ENCODE assay signal across 23 cellular contexts in the genomic region with DNA sequence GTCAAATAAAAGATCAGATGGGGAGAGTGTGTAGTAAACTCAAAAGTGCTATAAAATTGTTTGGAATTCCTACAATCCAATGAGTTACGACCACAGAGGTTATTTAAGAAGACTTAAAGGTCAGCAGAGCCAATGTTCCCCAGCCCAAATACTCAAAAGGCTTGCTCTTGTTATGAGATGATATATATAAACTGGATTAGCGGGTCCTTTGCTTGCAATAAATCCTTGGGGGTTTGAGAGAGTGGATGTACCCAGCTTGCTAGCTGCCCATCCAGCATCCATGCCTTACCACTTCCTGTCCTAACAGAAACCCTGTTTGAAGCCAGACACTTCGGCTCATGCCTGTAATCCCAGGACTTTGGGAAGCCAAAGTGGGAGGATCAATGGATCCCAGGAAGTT. TPM values are rescaled to one million over a fixed set of nuclear protein-coding genes. Genes with fewer than 3 reads are reported as not detected.
DNase-seq lines count a peak whose midpoint lies in the region; ATAC-seq, FAIRE-seq and TF ChIP-seq lines count a peak whose summit lies in the region.
"Had no signal": no experiment of that assay in that cellular context is flagged by ENCODE, and none has a peak within 500 bp of the region (broad histone marks: within the 10 kb centered on the region; RNA-seq: fewer than 3 reads in every experiment).

No MANE protein-coding gene starts in this region.

- H3K4me2 ChIP-seq in K562 (ENCODE audit: insufficient read depth, low read length), result no peak overlapping the region

- 64% methylated on average over 3 of the region's 3 CpGs for WGBS in K562 (ENCODE audit: insufficient coverage, low coverage, missing lambda C conversion rate)

- no TSS peak for BruUV-seq in K562 (replicated peaks; lab: Mats Ljungman, UMichigan)

- no peak overlapping the region for H3K9ac ChIP-seq in K562 (ENCODE audit: insufficient read depth in 1 of 2, low read depth in 2 of 2, low read length in 2 of 2)

- no peak overlapping the region for H3K4me3 Mint-ChIP-seq in nephron progenitor cell
- H3K4me3 Mint-ChIP-seq: CD4-positive, CD25-positive, alpha-beta regulatory T cell had no signal

- in situ Hi-C loops in K562 (cut with MboI), result no loop called here

- no peak for TF ChIP-seq EP300 in K562 (IDR thresholded peaks at IDR 0.05; ENCODE audit: low read length)

- intact Hi-C loops in K562 (cut with micrococcal nuclease), result no loop called here

- H3K9me3 Mint-ChIP-seq in nephron progenitor cell, result peaks cover 21% of the 10 kb centered on the region

- CTCF ChIA-PET in K562 (lab: Yijun Ruan, JAX; ENCODE audit: low intra/inter-chr PET ratio), result no interaction called here

- H4K20me1 ChIP-seq in K562 (replicated peaks; ENCODE audit: control insufficient read depth, insufficient read depth, low read length), result no peaks in the 10 kb centered on the region

- H3K4me1 Mint-ChIP-seq in nephron progenitor cell, result peaks cover 35% of the 10 kb centered on the region
- H3K4me1 Mint-ChIP-seq: CD4-positive, CD25-positive, alpha-beta regulatory T cell had no signal

- POLR2A ChIA-PET in K562 (lab: Yijun Ruan, JAX), result no interaction called here

- peak overlapping the region; percentile 95 for H3K27ac Mint-ChIP-seq in nephron progenitor cell
- H3K27ac Mint-ChIP-seq: CD4-positive, CD25-positive, alpha-beta regulatory T cell had no signal

- TF ChIP-seq RAD21 in K562 (CRISPR knock-in tag; conservative IDR thresholded peaks at IDR 0.05 in 1 of 2, IDR thresholded peaks at IDR 0.05 in 1 of 2), result no peak

- no peaks in the 10 kb centered on the region for H3K27me3 ChIP-seq in K562 (ENCODE audit: control insufficient read depth in 2 of 2, insufficient read depth in 2 of 2, low read length in 2 of 2)
- H3K27me3 ChIP-seq: BE2C had no signal

- DNase-seq in EH (ENCODE audit: low read depth) (peak; percentile 70), K562 (ENCODE audit: extremely low read depth in 1 of 4, low spot score in 3 of 4) (no peak), nephron progenitor cell (no peak), coronary artery (ENCODE audit: low spot score) (no peak), GM10266 (ENCODE audit: extremely low spot score) (no peak), OCI-M2 (lab: John Stamatoyannopoulos, UW; ENCODE audit: unreplicated experiment) (no peak), HCEC 1CT (no peak)
- DNase-seq: BE2C; CD4-positive, CD25-positive, alpha-beta regulatory T cell; DMS53; GF-D8; Kasumi-1; MV-4-11; NCI-H1105 treated with DMSO at 0.1 percent for 48 hours; NCI-H2029 treated with DMSO at 0.1 percent for 48 hours; NCI-H446 treated with DMSO at 0.1 percent for 48 hours; NCI-H526; SHP77 treated with DMSO at 0.1 percent for 48 hours; T-helper 1 cell had no signal

- TF ChIP-seq CTCF in K562 (IDR thresholded peaks at IDR 0.05 in 2 of 3, conservative IDR thresholded peaks at IDR 0.05 in 1 of 3; ENCODE audit: insufficient read depth in 2 of 3, low read depth in 1 of 3, low read length in 3 of 3) (no peak), nephron progenitor cell (IDR thresholded peaks at IDR 0.05) (no peak), coronary artery (IDR thresholded peaks at IDR 0.05) (no peak), GM10266 (IDR thresholded peaks at IDR 0.05; ENCODE audit: control insufficient read depth, insufficient read depth, low read depth, missing control alignments) (no peak)

- no peaks in the 10 kb centered on the region for H3K9me1 ChIP-seq in K562 (ENCODE audit: control insufficient read depth, insufficient read depth, low read length)

- no peak for FAIRE-seq in K562 (lab: Jason Lieb, UNC)
- FAIRE-seq: D721Med, GM12892 had no signal

- H3K27ac ChIP-seq in K562 (ENCODE audit: extremely low read depth, low read depth, low read length), result no peak overlapping the region
- no peak overlapping the region for H3K27ac ChIP-seq in coronary artery
- H3K27ac ChIP-seq: HL-60 had no signal

- H2AFZ ChIP-seq in K562 (ENCODE audit: low read depth, low read length), result peak overlapping the region; percentile 42; the same call in 1 of the 2 replicates

- no peak for ATAC-seq in K562
- ATAC-seq: Panc1 had no signal

- no peaks in the 10 kb centered on the region for H3K36me3 ChIP-seq in K562 (ENCODE audit: control insufficient read depth, insufficient read depth, low read length)
- H3K36me3 ChIP-seq: BE2C had no signal

- H3K36me3 Mint-ChIP-seq in nephron progenitor cell (ENCODE audit: low read depth), result no peaks in the 10 kb centered on the region
- H3K36me3 Mint-ChIP-seq: CD4-positive, CD25-positive, alpha-beta regulatory T cell had no signal

- no peak overlapping the region for H3K4me3 ChIP-seq in K562
- H3K4me3 ChIP-seq in coronary artery, result no peak overlapping the region

- H3K27me3 Mint-ChIP-seq in nephron progenitor cell (ENCODE audit: low read depth, poor library complexity), result peaks cover 5% of the 10 kb centered on the region

- no peak for TF ChIP-seq POLR2A in K562 (conservative IDR thresholded peaks at IDR 0.05)

- H3K79me2 ChIP-seq in K562 (ENCODE audit: control insufficient read depth, insufficient read depth, low read length), result no peaks in the 10 kb centered on the region

- H3K9me3 ChIP-seq in K562 (replicated peaks; ENCODE audit: control insufficient read depth, insufficient read depth, low read depth, low read length), result no peaks in the 10 kb centered on the region; the same call in 1 of the 2 replicates
- H3K9me3 ChIP-seq: BE2C had no signal

- peaks cover 4 to 7% of the 10 kb centered on the region in 2 experiments; a peak in 2 of 5 replicates for H3K4me1 ChIP-seq in K562 (replicated peaks in 1 of 2; ENCODE audit: control insufficient read depth in 2 of 2, insufficient read depth in 2 of 2, low read length in 2 of 2)
- H3K4me1 ChIP-seq: BE2C had no signal

TF ChIP-seq in K562, 482 proteins besides CTCF, POLR2A, EP300 and RAD21 (continues in another document):
- TF ChIP-seq ZNF3 (CRISPR knock-in tag; IDR thresholded peaks at IDR 0.05) (no peak), MLLT1 (IDR thresholded peaks at IDR 0.05) (no peak), RFX1 (IDR thresholded peaks at IDR 0.05) (no peak), POU5F1 (IDR thresholded peaks at IDR 0.05; ENCODE audit: borderline replicate concordance, low read depth, low read length, partially characterized antibody) (no peak), PHF8 (IDR thresholded peaks at IDR 0.05; ENCODE audit: borderline replicate concordance, low read length) (no peak), MAX (CRISPR knock-in tag; IDR thresholded peaks at IDR 0.05) (no peak), PURB (CRISPR knock-in tag; IDR thresholded peaks at IDR 0.05; ENCODE audit: low read depth) (no peak), STAG1 (CRISPR knock-in tag; IDR thresholded peaks at IDR 0.05; ENCODE audit: borderline replicate concordance) (no peak), NONO (IDR thresholded peaks at IDR 0.05; ENCODE audit: low read depth in 2 of 2, low read length in 1 of 2) (no peak), TARDBP (IDR thresholded peaks at IDR 0.05) (no peak), ZNF133 (CRISPR knock-in tag; IDR thresholded peaks at IDR 0.05) (no peak), MAFF (IDR thresholded peaks at IDR 0.05; ENCODE audit: low read length) (no peak)
- TF ChIP-seq, protein P1, sequence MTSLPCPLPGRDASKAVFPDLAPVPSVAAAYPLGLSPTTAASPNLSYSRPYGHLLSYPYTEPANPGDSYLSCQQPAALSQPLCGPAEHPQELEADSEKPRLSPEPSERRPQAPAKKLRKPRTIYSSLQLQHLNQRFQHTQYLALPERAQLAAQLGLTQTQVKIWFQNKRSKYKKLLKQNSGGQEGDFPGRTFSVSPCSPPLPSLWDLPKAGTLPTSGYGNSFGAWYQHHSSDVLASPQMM (CRISPR knock-in tag; IDR thresholded peaks at IDR 0.05), result no peak

RNA-seq across cellular contexts. Expression of gene MED13L, which starts 29.0 kb away (rescaled TPM):
- 259 and 607 TPM in 2 replicates for total RNA-seq in K562 (2011; cell fraction: chromatin; rRNA removed; ENCODE audit: low replicate concordance)
- 97.6 and 127 TPM in 2 replicates for total RNA-seq in K562 (2011; cell fraction: nucleolus; rRNA removed)
- 277 and 397 TPM in 2 replicates for total RNA-seq in K562 (2011; cell fraction: nucleoplasm; rRNA removed)
- 29.3 and 32.5 TPM in 2 replicates for total RNA-seq in K562 (2014; rRNA removed)
- total RNA-seq in K562 (2014; rRNA removed; fragmentation: Illumina TruSeq; extraction: Trizol), result 71.9 and 82.3 TPM in 2 replicates
- total RNA-seq in K562 (2015; rRNA removed; fragmentation: Illumina TruSeq; extraction: Trizol), result 70.1 and 70.8 TPM in 2 replicates
- 76.9 and 90.3 TPM in 2 replicates for total RNA-seq in K562 (2021)
- 45.8 and 48.0 TPM in 2 replicates for polyA plus RNA-seq in K562 (2011; rRNA removed)
- polyA plus RNA-seq in K562 (2011; cell fraction: cytosol; rRNA removed), result 26.1 and 36.3 TPM in 2 replicates
- 102 and 117 TPM in 2 replicates for polyA plus RNA-seq in K562 (2011; cell fraction: nucleus; rRNA removed)
- polyA plus RNA-seq in K562 (2012), result 29.2 and 39.4 TPM in 2 replicates
- polyA plus RNA-seq in K562 (2014; fragmentation: Illumina TruSeq; extraction: Trizol), result 34.0 and 36.9 TPM in 2 replicates
- polyA plus RNA-seq in K562 (2014; fragmentation: Nextera tagmentation; extraction: Ambion mirVana), result 10 to 100 TPM; 13.4 to 22.0 TPM
- 25.7 and 26.8 TPM in 2 replicates for polyA plus RNA-seq in K562 (2014; rRNA removed)
- polyA minus RNA-seq in K562 (2011; rRNA and poly(A)+ RNA removed), result 279 and 322 TPM in 2 replicates
- 59.1 and 73.6 TPM in 2 replicates for polyA minus RNA-seq in K562 (2011; cell fraction: cytosol; rRNA and poly(A)+ RNA removed)
- polyA minus RNA-seq in K562 (2011; cell fraction: nucleus; rRNA and poly(A)+ RNA removed), result 174 and 313 TPM in 2 replicates
